Comparison of ENCODE assay signal across 24 cellular contexts in genomic region chr12:107581616-107582015, GRCh38.
DNase-seq lines count a peak whose midpoint lies in the region; ATAC-seq, FAIRE-seq and TF ChIP-seq lines count a peak whose summit lies in the region.
"Had no signal": no experiment of that assay in that cellular context is flagged by ENCODE, and none has a peak within 500 bp of the region (broad histone marks: within the 10 kb centered on the region; RNA-seq: fewer than 3 reads in every experiment).

No MANE protein-coding gene starts in this region.

- H3K4me1 Mint-ChIP-seq in brain, result peaks cover 38% of the 10 kb centered on the region
- no peaks in the 10 kb centered on the region for H3K4me1 Mint-ChIP-seq in activated naive CD4-positive, alpha-beta T cell treated with anti-CD3 and anti-CD28 coated beads, Interleukin-2, amount 10 ng/mL, durations not matched to agents 7 days and 5 days
- H3K4me1 Mint-ChIP-seq: activated naive CD8-positive, alpha-beta T cell treated with anti-CD3 and anti-CD28 coated beads for 36 hours had no signal

- no peak overlapping the region for H2AK5ac ChIP-seq in trophoblast cell (ENCODE audit: low read length)

- peak overlapping the region; percentile 42 for H3K4me2 ChIP-seq in trophoblast cell (ENCODE audit: low read length)

- peaks cover 60% of the 10 kb centered on the region for H3K27me3 Mint-ChIP-seq in brain
- H3K27me3 Mint-ChIP-seq in activated naive CD4-positive, alpha-beta T cell treated with anti-CD3 and anti-CD28 coated beads, Interleukin-2, amount 10 ng/mL, durations not matched to agents 7 days and 5 days, result no peaks in the 10 kb centered on the region
- H3K27me3 Mint-ChIP-seq: activated naive CD8-positive, alpha-beta T cell treated with anti-CD3 and anti-CD28 coated beads for 36 hours; CD4-positive, alpha-beta memory T cell; naive thymus-derived CD8-positive, alpha-beta T cell had no signal

- WGBS in trophoblast cell (ENCODE audit: extremely low coverage, insufficient coverage, insufficient read length), result no CpG with 5 or more reads among the region's 12 CpGs
- WGBS in small intestine, 3 donors, result 69 to 79% (median 76%) methylated on average over 12 of the region's 12 CpGs

- H3K27ac ChIP-seq in trophoblast cell (ENCODE audit: low read depth, low read length) (no peak overlapping the region), small intestine (ENCODE audit: low read depth in 1 of 2, low read length in 1 of 2) (no peak overlapping the region)
- H3K27ac ChIP-seq: WERI-Rb-1 had no signal

- H3K79me2 ChIP-seq in trophoblast cell (ENCODE audit: control insufficient read depth, insufficient read depth, low read length, poor library complexity), result no peaks in the 10 kb centered on the region

- H3K27ac Mint-ChIP-seq in brain, result peak overlapping the region in 2 of 5 experiments; percentile 27 to 63
- H3K27ac Mint-ChIP-seq in activated naive CD4-positive, alpha-beta T cell treated with anti-CD3 and anti-CD28 coated beads, Interleukin-2, amount 10 ng/mL, durations not matched to agents 7 days and 5 days, result no peak overlapping the region
- H3K27ac Mint-ChIP-seq: activated CD8-positive, alpha-beta T cell treated with anti-CD3 and anti-CD28 coated beads, Interleukin-2, amount 10 ng/mL, durations not matched to agents 7 days and 5 days; activated naive CD8-positive, alpha-beta T cell treated with anti-CD3 and anti-CD28 coated beads for 36 hours; CD4-positive, alpha-beta memory T cell; HFFc6; naive thymus-derived CD8-positive, alpha-beta T cell; T-helper 1 cell treated with Interleukin-12 subunit alpha and Interleukin-12 subunit beta and Interleukin-4 antibody, amounts not matched to agents 30 μg/mL and 1 μg/mL, for 36 hours had no signal

- H4K12ac ChIP-seq in trophoblast cell (ENCODE audit: low read depth, low read length), result no peak overlapping the region

- no peak for TF ChIP-seq CTCF in brain (conservative IDR thresholded peaks at IDR 0.05)

- H3K9me3 ChIP-seq in ES-I3 (ENCODE audit: control insufficient read depth, insufficient read depth, low read length) (no peaks in the 10 kb centered on the region), trophoblast cell (ENCODE audit: insufficient read depth, low read depth, low read length) (no peaks in the 10 kb centered on the region), small intestine (ENCODE audit: control insufficient read depth, low read depth) (no peaks in the 10 kb centered on the region)

- H3K4me3 ChIP-seq in iPS-11a (ENCODE audit: low read depth, low read length), result peak overlapping the region; percentile 18
- H3K4me3 ChIP-seq in trophoblast cell (ENCODE audit: low read depth, low read length), result no peak overlapping the region
- H3K4me3 ChIP-seq in small intestine (ENCODE audit: low read depth in 1 of 2, low read length in 2 of 2), result no peak overlapping the region
- H3K4me3 ChIP-seq: lung had no signal

- H2BK120ac ChIP-seq in trophoblast cell (ENCODE audit: insufficient read depth, low read length, poor library complexity), result no peak overlapping the region

- H3K27me3 ChIP-seq in trophoblast cell (ENCODE audit: insufficient read depth, low read length) (peaks cover 8% of the 10 kb centered on the region), small intestine (ENCODE audit: control insufficient read depth in 2 of 2, insufficient read depth in 2 of 2, low read length in 2 of 2) (no peaks in the 10 kb centered on the region)

- no peaks in the 10 kb centered on the region for H3K79me1 ChIP-seq in trophoblast cell (ENCODE audit: low read length)

- H2BK12ac ChIP-seq in trophoblast cell (ENCODE audit: low read length), result no peak overlapping the region

- H4K8ac ChIP-seq in trophoblast cell (ENCODE audit: low read depth, low read length), result no peak overlapping the region

- no peak overlapping the region for H3K14ac ChIP-seq in trophoblast cell (ENCODE audit: low read length)

- H3K4me1 ChIP-seq in ES-I3 (ENCODE audit: insufficient read depth, low read length) (peaks cover 21% of the 10 kb centered on the region), trophoblast cell (ENCODE audit: control insufficient read depth in 1 of 2, insufficient read depth in 2 of 2, low read length in 2 of 2) (no peaks in the 10 kb centered on the region), small intestine (ENCODE audit: control insufficient read depth in 2 of 2, insufficient read depth in 1 of 2, low read depth in 1 of 2, low read length in 1 of 2) (no peaks in the 10 kb centered on the region)

- no peak overlapping the region for H3K23ac ChIP-seq in trophoblast cell (ENCODE audit: low read length)

- H3K9me3 Mint-ChIP-seq in brain, result peaks cover 0 to 1% (median under 1%) of the 10 kb centered on the region in 5 experiments
- H3K9me3 Mint-ChIP-seq in activated naive CD4-positive, alpha-beta T cell treated with anti-CD3 and anti-CD28 coated beads, Interleukin-2, amount 10 ng/mL, durations not matched to agents 7 days and 5 days, result peaks cover under 1% of the 10 kb centered on the region

- H2BK5ac ChIP-seq in trophoblast cell (ENCODE audit: low read depth, low read length, poor library complexity), result no peak overlapping the region

- no peak overlapping the region for H4K91ac ChIP-seq in trophoblast cell (ENCODE audit: low read depth, low read length)

- no peak overlapping the region for H2AFZ ChIP-seq in trophoblast cell (ENCODE audit: insufficient read depth, low read length, poor library complexity)

- H3K9ac ChIP-seq in ES-I3 (ENCODE audit: low read depth, low read length) (peak overlapping the region; percentile 56), trophoblast cell (ENCODE audit: low read length) (no peak overlapping the region)

- no peak for ATAC-seq in GM18909 (IDR thresholded peaks at IDR 0.05; ENCODE audit: poor library complexity, unreplicated experiment)
- ATAC-seq: activated CD8-positive, alpha-beta T cell treated with anti-CD3 and anti-CD28 coated beads, Interleukin-2, amount 10 ng/mL, durations not matched to agents 7 days and 5 days; naive thymus-derived CD8-positive, alpha-beta T cell had no signal

- H3K36me3 Mint-ChIP-seq in brain, result no peaks in the 10 kb centered on the region
- peaks cover 14% of the 10 kb centered on the region for H3K36me3 Mint-ChIP-seq in activated naive CD4-positive, alpha-beta T cell treated with anti-CD3 and anti-CD28 coated beads, Interleukin-2, amount 10 ng/mL, durations not matched to agents 7 days and 5 days

- CTCF ChIA-PET in activated naive CD4-positive, alpha-beta T cell treated with anti-CD3 and anti-CD28 coated beads, Interleukin-2, amount 10 ng/mL, durations not matched to agents 7 days and 5 days (lab: Charles Lee), result interaction anchor here (0.7 kb wide), 1 partner anchor 17 kb away, joined by 3 read pairs; no protein-coding TSS in a partner anchor

- H3K4me3 Mint-ChIP-seq in brain, result peak overlapping the region in 4 of 5 experiments; percentile 18 to 72 (median 66)
- no peak overlapping the region for H3K4me3 Mint-ChIP-seq in activated naive CD4-positive, alpha-beta T cell treated with anti-CD3 and anti-CD28 coated beads, Interleukin-2, amount 10 ng/mL, durations not matched to agents 7 days and 5 days
- H3K4me3 Mint-ChIP-seq: activated CD8-positive, alpha-beta T cell treated with anti-CD3 and anti-CD28 coated beads, Interleukin-2, amount 10 ng/mL, durations not matched to agents 7 days and 5 days; activated naive CD8-positive, alpha-beta T cell treated with anti-CD3 and anti-CD28 coated beads for 36 hours; CD4-positive, alpha-beta memory T cell; HFFc6; naive thymus-derived CD8-positive, alpha-beta T cell; T-helper 1 cell treated with Interleukin-12 subunit alpha and Interleukin-12 subunit beta and Interleukin-4 antibody, amounts not matched to agents 30 μg/mL and 1 μg/mL, for 36 hours had no signal

- DNase-seq in trophoblast cell, result no peak
- DNase-seq in small intestine, result no peak
- DNase-seq in activated naive CD4-positive, alpha-beta T cell treated with anti-CD3 and anti-CD28 coated beads, Interleukin-2, amount 10 ng/mL, durations not matched to agents 7 days and 5 days, result no peak
- DNase-seq in NCI-H1048 (lab: John Stamatoyannopoulos, UW), result no peak
- DNase-seq: activated CD8-positive, alpha-beta T cell treated with anti-CD3 and anti-CD28 coated beads, Interleukin-2, amount 10 ng/mL, durations not matched to agents 7 days and 5 days; activated naive CD8-positive, alpha-beta T cell treated with anti-CD3 and anti-CD28 coated beads for 36 hours; CD4-positive, alpha-beta memory T cell; DMS79 treated with DMSO at 0.1 percent for 48 hours; effector CD4-positive, alpha-beta T cell; HFFc6; MM.1S; naive thymus-derived CD8-positive, alpha-beta T cell; NCI-H2029; NCI-H446 treated with DMSO at 0.1 percent for 48 hours; SHP77; WERI-Rb-1 had no signal

- H3K36me3 ChIP-seq in ES-I3 (ENCODE audit: insufficient read depth, low read length) (no peaks in the 10 kb centered on the region), trophoblast cell (ENCODE audit: control insufficient read depth in 1 of 2, insufficient read depth in 2 of 2, low read length in 2 of 2) (no peaks in the 10 kb centered on the region), small intestine (ENCODE audit: control insufficient read depth in 2 of 2, insufficient read depth in 2 of 2, low read length in 2 of 2) (no peaks in the 10 kb centered on the region)
- H3K36me3 ChIP-seq: WERI-Rb-1 had no signal

- no peak overlapping the region for H3K18ac ChIP-seq in trophoblast cell (ENCODE audit: low read length)

- H3K4ac ChIP-seq in trophoblast cell (ENCODE audit: low read depth, low read length), result no peak overlapping the region

- no peak for FAIRE-seq in small intestine (lab: Jason Lieb, UNC)
- FAIRE-seq: GM18507, HepG2 had no signal
